ENCODE assay signal across 26 cellular contexts in the genomic region with DNA sequence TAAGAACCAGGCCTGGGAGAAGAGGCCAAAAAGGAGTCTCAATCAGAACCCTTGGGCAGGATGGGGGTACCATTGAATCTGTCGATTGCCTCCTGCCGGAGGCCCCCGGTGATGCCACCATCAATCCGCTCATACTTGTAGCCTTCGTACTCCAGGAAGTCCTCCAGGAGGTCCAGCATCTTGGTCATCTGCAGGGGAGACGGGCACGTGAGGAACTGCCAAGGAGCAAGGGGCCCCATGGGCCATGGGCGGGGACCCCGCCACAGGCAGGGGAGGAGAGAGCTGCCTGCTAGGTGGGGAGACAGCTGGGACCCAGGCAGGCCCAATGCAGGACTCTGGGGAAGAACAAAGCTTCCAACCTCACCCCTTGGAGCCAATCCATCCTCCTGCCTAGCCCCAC.
"Had no signal": no experiment of that assay in that cellular context is flagged by ENCODE, and none has a peak within 500 bp of the region (broad histone marks: within the 10 kb centered on the region; RNA-seq: fewer than 3 reads in every experiment).

No MANE protein-coding gene starts in this region.

- H3K4me3 ChIP-seq: colonic mucosa, gastrocnemius medialis, left lung, lung, ovary, skin epidermis, thoracic aorta, tibial nerve, upper lobe of left lung had no signal

- H3K27ac Mint-ChIP-seq: dendritic cell treated with granulocyte-macrophage colony-stimulating factor and Interleukin-4, amounts not matched to agents 40 ng/mL and 50 ng/mL, for 4 days; endodermal cell; memory B cell; natural killer cell; stimulated activated naive B cell treated with anti-CD40 and anti-IgM and Interleukin-4, amounts not matched to agents 10 μg/mL and 1 μg/mL and 100 μg/mL, for 72 hours; stimulated activated naive CD8-positive, alpha-beta T cell treated with anti-CD3 and anti-CD28 coated beads, Interleukin-15, Interleukin-2, amounts not matched to agents 100 ng/mL and 50 ng/mL, for 24 hours had no signal

- H3K27ac ChIP-seq: colonic mucosa, epithelial cell of prostate, gastrocnemius medialis, left lung, ovary, skin epidermis, thoracic aorta, tibial nerve, upper lobe of left lung had no signal

- H3K9me3 Mint-ChIP-seq: natural killer cell had no signal

- FAIRE-seq: keratinocyte, urothelium cell line had no signal

- H3K4me3 Mint-ChIP-seq: dendritic cell treated with granulocyte-macrophage colony-stimulating factor and Interleukin-4, amounts not matched to agents 40 ng/mL and 50 ng/mL, for 4 days; endodermal cell; memory B cell; natural killer cell; stimulated activated naive B cell treated with anti-CD40 and anti-IgM and Interleukin-4, amounts not matched to agents 10 μg/mL and 1 μg/mL and 100 μg/mL, for 72 hours; stimulated activated naive CD8-positive, alpha-beta T cell treated with anti-CD3 and anti-CD28 coated beads, Interleukin-15, Interleukin-2, amounts not matched to agents 100 ng/mL and 50 ng/mL, for 24 hours had no signal

- H3K36me3 ChIP-seq: colonic mucosa, gastrocnemius medialis, left lung, ovary, thoracic aorta, upper lobe of left lung had no signal

- H3K4me1 Mint-ChIP-seq: endodermal cell had no signal

- DNase-seq: colonic mucosa; effector CD8-positive, alpha-beta T cell; endodermal cell; foreskin fibroblast; gastrocnemius medialis; head of caudate nucleus; natural killer cell; occipital lobe; ovary; retina; stimulated activated CD4-positive, alpha-beta T cell treated with anti-CD3 and anti-CD28 coated beads, Interleukin-15, amount 100 ng/mL, for 24 hours; stimulated activated CD4-positive, alpha-beta T cell treated with anti-CD3 and anti-CD28 coated beads, Interleukin-2, amount 100 ng/mL, for 48 hours; stimulated activated naive B cell treated with anti-CD40 and anti-IgM and Interleukin-4, amounts not matched to agents 10 μg/mL and 1 μg/mL and 100 μg/mL, for 72 hours; upper lobe of left lung had no signal

- H3K9me3 ChIP-seq: colonic mucosa, gastrocnemius medialis, ovary, thoracic aorta had no signal

- H3K27me3 ChIP-seq: colonic mucosa, gastrocnemius medialis, ovary, upper lobe of left lung had no signal

- H3K36me3 Mint-ChIP-seq: natural killer cell had no signal

- H3K4me1 ChIP-seq: colonic mucosa, gastrocnemius medialis had no signal

- ATAC-seq: esophagus mucosa; gastrocnemius medialis; left lung; natural killer cell; stimulated activated naive B cell treated with anti-CD40 and anti-IgM and Interleukin-4, amounts not matched to agents 10 μg/mL and 1 μg/mL and 100 μg/mL, for 72 hours had no signal
